Comparison of ENCODE assay signal across 8 cellular contexts in genomic region chr17:76735586-76736348, GRCh38. TPM values are rescaled to one million over a fixed set of nuclear protein-coding genes. Genes with fewer than 3 reads are reported as not detected.
A peak's percentile ranks its signal among the peaks of the same experiment; 100 is the strongest.
DNase-seq lines count a peak whose midpoint lies in the region; ATAC-seq and TF ChIP-seq lines count a peak whose summit lies in the region.

No MANE protein-coding gene starts in this region.

- H3K4me3 Mint-ChIP-seq in effector memory CD8-positive, alpha-beta T cell, result peak overlapping the region; percentile 96 to 97

- ATAC-seq in DND-41 (ENCODE audit: insufficient read depth, low read depth) (no peak), sciatic nerve (no peak), GM18520 (IDR thresholded peaks at IDR 0.05; ENCODE audit: unreplicated experiment) (no peak)
- ATAC-seq in effector memory CD8-positive, alpha-beta T cell (replicated peaks), result no peak

- no peak for DNase-seq in DND-41
- DNase-seq in effector memory CD8-positive, alpha-beta T cell, result no peak
- DNase-seq in NCI-H2227 treated with DMSO at 0.1 percent for 48 hours (lab: John Stamatoyannopoulos, UW), result no peak
- no peak for DNase-seq in sciatic nerve (ENCODE audit: low spot score)
- no peak for DNase-seq in 8988T

- H3K9me3 ChIP-seq in DND-41 (ENCODE audit: insufficient read depth, low read length, severe bottlenecking) (no peaks in the 10 kb centered on the region), OCI-LY1 (ENCODE audit: low read length) (no peaks in the 10 kb centered on the region), neutrophil (no peaks in the 10 kb centered on the region)

- H3K4me2 ChIP-seq in DND-41 (ENCODE audit: insufficient read depth, low read length) (peak overlapping the region; percentile 92), OCI-LY1 (ENCODE audit: low read length) (peak overlapping the region; percentile 89)

- H3K4me1 Mint-ChIP-seq in effector memory CD8-positive, alpha-beta T cell (ENCODE audit: low read depth in 2 of 2), result peaks cover 44 to 49% of the 10 kb centered on the region in 2 donors

- intact Hi-C loops in sciatic nerve (cut with DNase I), result no loop called here

- H3K36me3 ChIP-seq in DND-41 (ENCODE audit: insufficient read depth, low read length), result peaks cover 66% of the 10 kb centered on the region
- H3K36me3 ChIP-seq in OCI-LY1 (ENCODE audit: insufficient read depth, low read length), result peaks cover 60% of the 10 kb centered on the region
- peaks cover 44% of the 10 kb centered on the region for H3K36me3 ChIP-seq in neutrophil

- H3K27me3 ChIP-seq in DND-41 (ENCODE audit: insufficient read depth, low read length, poor library complexity) (no peaks in the 10 kb centered on the region), OCI-LY1 (ENCODE audit: insufficient read depth, low read length) (no peaks in the 10 kb centered on the region), neutrophil (no peaks in the 10 kb centered on the region)

- H3K9ac ChIP-seq in DND-41 (ENCODE audit: low read depth, low read length), result peak overlapping the region; percentile 100
- peak overlapping the region; percentile 100 for H3K9ac ChIP-seq in OCI-LY1 (ENCODE audit: low read length)

- H3K4me3 ChIP-seq in DND-41 (ENCODE audit: low read depth in 1 of 2, low read length in 2 of 2) (peak overlapping the region; percentile 67 to 69), OCI-LY1 (ENCODE audit: low read depth, low read length, poor library complexity, severe bottlenecking) (peak overlapping the region; percentile 96), neutrophil (ENCODE audit: low read depth in 1 of 2, low read length in 1 of 2) (peak overlapping the region; percentile 92)

- H4K20me1 ChIP-seq in DND-41 (ENCODE audit: insufficient read depth, low read length), result peaks cover 38% of the 10 kb centered on the region
- no peaks in the 10 kb centered on the region for H4K20me1 ChIP-seq in OCI-LY1 (ENCODE audit: insufficient read depth, low read length)

- H3K36me3 Mint-ChIP-seq in effector memory CD8-positive, alpha-beta T cell (ENCODE audit: insufficient read depth), result peaks cover 78% of the 10 kb centered on the region

- no peaks in the 10 kb centered on the region for H3K9me2 ChIP-seq in OCI-LY1 (ENCODE audit: low read depth, low read length)

- no peaks in the 10 kb centered on the region for H3K27me3 Mint-ChIP-seq in effector memory CD8-positive, alpha-beta T cell

- H3K79me2 ChIP-seq in DND-41 (ENCODE audit: insufficient read depth, low read length) (peaks cover 87% of the 10 kb centered on the region), OCI-LY1 (ENCODE audit: insufficient read depth, low read length) (peaks cover 43% of the 10 kb centered on the region)

- H3K27ac Mint-ChIP-seq in effector memory CD8-positive, alpha-beta T cell, result peak overlapping the region; percentile 98 to 99

- peak overlapping the region; percentile 100 for H3K27ac ChIP-seq in DND-41 (ENCODE audit: low read length)
- H3K27ac ChIP-seq in OCI-LY1 (ENCODE audit: low read depth, low read length, poor library complexity, severe bottlenecking), result peak overlapping the region; percentile 96
- peak overlapping the region; percentile 96 for H3K27ac ChIP-seq in neutrophil

- H3K9me3 Mint-ChIP-seq in effector memory CD8-positive, alpha-beta T cell, result no peaks in the 10 kb centered on the region

- H3F3A ChIP-seq in OCI-LY1 (ENCODE audit: insufficient read depth, low read length), result peaks cover 31% of the 10 kb centered on the region

- H2AFZ ChIP-seq in DND-41 (ENCODE audit: low read depth, low read length), result no peak overlapping the region
- no peak overlapping the region for H2AFZ ChIP-seq in OCI-LY1 (ENCODE audit: low read length)

- TF ChIP-seq CTCF in DND-41 (IDR thresholded peaks at IDR 0.05; ENCODE audit: borderline replicate concordance, extremely low read depth, low read length, poor library complexity, severe bottlenecking), result no peak
- TF ChIP-seq CTCF in OCI-LY1 (IDR thresholded peaks at IDR 0.05; ENCODE audit: low read length), result no peak
- TF ChIP-seq CTCF in neutrophil (IDR thresholded peaks at IDR 0.05), result no peak

- peaks cover 60% of the 10 kb centered on the region for H3K4me1 ChIP-seq in DND-41 (ENCODE audit: insufficient read depth, low read length)
- H3K4me1 ChIP-seq in OCI-LY1 (ENCODE audit: insufficient read depth, low read length, severe bottlenecking), result peaks cover 67% of the 10 kb centered on the region
- peaks cover 46 to 59% of the 10 kb centered on the region in 2 experiments for H3K4me1 ChIP-seq in neutrophil (ENCODE audit: control insufficient read depth in 1 of 2, insufficient read depth in 1 of 2, low read depth in 1 of 2, low read length in 1 of 2)

RNA-seq across cellular contexts. Expression of gene SRSF2, which starts 1.4 kb away (rescaled TPM):
- 154 TPM for total RNA-seq in sciatic nerve

RNA-seq across cellular contexts. Expression of gene MFSD11, which starts 2.2 kb away (rescaled TPM):
- total RNA-seq in sciatic nerve, result 30.3 TPM

RNA-seq across cellular contexts. Expression of gene METTL23, which starts 9.1 kb away (rescaled TPM):
- total RNA-seq in sciatic nerve, result 29.1 TPM

RNA-seq across cellular contexts. Expression of gene JMJD6, which starts 9.4 kb away (rescaled TPM):
- 37.2 TPM for total RNA-seq in sciatic nerve

RNA-seq across cellular contexts. Expression of gene MXRA7, which starts 25.0 kb away (rescaled TPM):
- 185 TPM for total RNA-seq in sciatic nerve
